ENCODE assay signal across 1 cellular context in genomic region chr6:43078651-43079050, GRCh38.
TF ChIP-seq lines count a peak whose summit lies in the region.

No MANE protein-coding gene starts in this region.

TF ChIP-seq in K562, 482 proteins besides CTCF, POLR2A, EP300 and RAD21:
- TF ChIP-seq SP1 (CRISPR knock-in tag; IDR thresholded peaks at IDR 0.05) (no peak), RFX1 (IDR thresholded peaks at IDR 0.05) (no peak), CUX1 (CRISPR knock-in tag; IDR thresholded peaks at IDR 0.05) (no peak), POLR2G (IDR thresholded peaks at IDR 0.05; ENCODE audit: low read depth, low read length) (no peak), RFX5 (IDR thresholded peaks at IDR 0.05; ENCODE audit: low read depth, low read length) (no peak), ZNF311 (CRISPR knock-in tag; IDR thresholded peaks at IDR 0.05) (no peak), XRCC5 (IDR thresholded peaks at IDR 0.05; ENCODE audit: low read depth, low read length) (no peak), KDM4B (IDR thresholded peaks at IDR 0.05; ENCODE audit: borderline replicate concordance in 2 of 2, low read depth in 1 of 2) (no peak), HDAC3 (IDR thresholded peaks at IDR 0.05; ENCODE audit: borderline replicate concordance, partially characterized antibody) (no peak), ZBED1 (IDR thresholded peaks at IDR 0.05) (no peak), MCM2 (IDR thresholded peaks at IDR 0.05; ENCODE audit: low read depth) (no peak), FOXJ2 (tag; IDR thresholded peaks at IDR 0.05) (no peak), SFPQ (IDR thresholded peaks at IDR 0.05; ENCODE audit: low read depth, low read length) (no peak)
- TF ChIP-seq, protein P1, sequence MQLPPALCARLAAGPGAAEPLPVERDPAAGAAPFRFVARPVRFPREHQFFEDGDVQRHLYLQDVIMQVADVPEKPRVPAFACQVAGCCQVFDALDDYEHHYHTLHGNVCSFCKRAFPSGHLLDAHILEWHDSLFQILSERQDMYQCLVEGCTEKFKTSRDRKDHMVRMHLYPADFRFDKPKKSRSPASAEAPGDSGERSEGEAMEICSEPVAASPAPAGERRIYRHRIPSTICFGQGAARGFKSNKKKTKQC (CRISPR knock-in tag; IDR thresholded peaks at IDR 0.05), result no peak
- TF ChIP-seq, protein P2, sequence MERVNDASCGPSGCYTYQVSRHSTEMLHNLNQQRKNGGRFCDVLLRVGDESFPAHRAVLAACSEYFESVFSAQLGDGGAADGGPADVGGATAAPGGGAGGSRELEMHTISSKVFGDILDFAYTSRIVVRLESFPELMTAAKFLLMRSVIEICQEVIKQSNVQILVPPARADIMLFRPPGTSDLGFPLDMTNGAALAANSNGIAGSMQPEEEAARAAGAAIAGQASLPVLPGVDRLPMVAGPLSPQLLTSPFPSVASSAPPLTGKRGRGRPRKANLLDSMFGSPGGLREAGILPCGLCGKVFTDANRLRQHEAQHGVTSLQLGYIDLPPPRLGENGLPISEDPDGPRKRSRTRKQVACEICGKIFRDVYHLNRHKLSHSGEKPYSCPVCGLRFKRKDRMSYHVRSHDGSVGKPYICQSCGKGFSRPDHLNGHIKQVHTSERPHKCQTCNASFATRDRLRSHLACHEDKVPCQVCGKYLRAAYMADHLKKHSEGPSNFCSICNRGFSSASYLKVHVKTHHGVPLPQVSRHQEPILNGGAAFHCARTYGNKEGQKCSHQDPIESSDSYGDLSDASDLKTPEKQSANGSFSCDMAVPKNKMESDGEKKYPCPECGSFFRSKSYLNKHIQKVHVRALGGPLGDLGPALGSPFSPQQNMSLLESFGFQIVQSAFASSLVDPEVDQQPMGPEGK (CRISPR knock-in tag; IDR thresholded peaks at IDR 0.05; ENCODE audit: borderline replicate concordance), result no peak
- TF ChIP-seq, protein P3, sequence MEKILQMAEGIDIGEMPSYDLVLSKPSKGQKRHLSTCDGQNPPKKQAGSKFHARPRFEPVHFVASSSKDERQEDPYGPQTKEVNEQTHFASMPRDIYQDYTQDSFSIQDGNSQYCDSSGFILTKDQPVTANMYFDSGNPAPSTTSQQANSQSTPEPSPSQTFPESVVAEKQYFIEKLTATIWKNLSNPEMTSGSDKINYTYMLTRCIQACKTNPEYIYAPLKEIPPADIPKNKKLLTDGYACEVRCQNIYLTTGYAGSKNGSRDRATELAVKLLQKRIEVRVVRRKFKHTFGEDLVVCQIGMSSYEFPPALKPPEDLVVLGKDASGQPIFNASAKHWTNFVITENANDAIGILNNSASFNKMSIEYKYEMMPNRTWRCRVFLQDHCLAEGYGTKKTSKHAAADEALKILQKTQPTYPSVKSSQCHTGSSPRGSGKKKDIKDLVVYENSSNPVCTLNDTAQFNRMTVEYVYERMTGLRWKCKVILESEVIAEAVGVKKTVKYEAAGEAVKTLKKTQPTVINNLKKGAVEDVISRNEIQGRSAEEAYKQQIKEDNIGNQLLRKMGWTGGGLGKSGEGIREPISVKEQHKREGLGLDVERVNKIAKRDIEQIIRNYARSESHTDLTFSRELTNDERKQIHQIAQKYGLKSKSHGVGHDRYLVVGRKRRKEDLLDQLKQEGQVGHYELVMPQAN (IDR thresholded peaks at IDR 0.05; ENCODE audit: borderline replicate concordance), result no peak
